ENCODE assay signal across 22 cellular contexts in genomic region chr9:111056554-111056953, GRCh38. TPM values are rescaled to one million over a fixed set of nuclear protein-coding genes. Genes with fewer than 3 reads are reported as not detected.
A peak's percentile ranks its signal among the peaks of the same experiment; 100 is the strongest.
DNase-seq lines count a peak whose midpoint lies in the region; FAIRE-seq and TF ChIP-seq lines count a peak whose summit lies in the region.
"Had no signal": no experiment of that assay in that cellular context is flagged by ENCODE, and none has a peak within 500 bp of the region (broad histone marks: within the 10 kb centered on the region; RNA-seq: fewer than 3 reads in every experiment).

No MANE protein-coding gene starts in this region.

- H3K4me3 Mint-ChIP-seq in nephron = peak overlapping the region in 1 of 3 experiments; percentile 14
- H3K4me3 Mint-ChIP-seq: CD4-positive, alpha-beta memory T cell; natural killer cell treated with Interleukin-12 subunit alpha and Interleukin-12 subunit beta and Interleukin-15 and Interleukin-18, amount 100 ng/mL, for 72 hours; stimulated activated memory B cell treated with anti-CD40 and anti-IgM and Interleukin-4, amounts not matched to agents 10 μg/mL and 1 μg/mL and 100 μg/mL, for 72 hours had no signal

- no peak overlapping the region for H3K4me3 ChIP-seq in endothelial cell of umbilical vein (replicated peaks in 1 of 3; ENCODE audit: insufficient read depth in 1 of 3, low read depth in 1 of 3, low read length in 3 of 3)
- H3K4me3 ChIP-seq: cardiac muscle cell, right lobe of liver, testis had no signal

- peak; percentile 51 for DNase-seq in DMS 273 treated with DMSO at 0.1 percent for 48 hours (lab: John Stamatoyannopoulos, UW)
- peak; percentile 48 for DNase-seq in MV-4-11 (lab: John Stamatoyannopoulos, UW)
- peak; percentile 37 for DNase-seq in endothelial cell of umbilical vein (ENCODE audit: low read depth, low spot score)
- DNase-seq in SW480 (ENCODE audit: low spot score) = no peak
- DNase-seq in NCI-H128 (lab: John Stamatoyannopoulos, UW; ENCODE audit: unreplicated experiment) = no peak
- no peak for DNase-seq in stimulated activated CD4-positive, alpha-beta T cell treated with anti-CD3 and anti-CD28 coated beads, Interleukin-1b, Interleukin-23, amount 100 ng/mL, for 48 hours
- no peak for DNase-seq in UCSD-AML1 (lab: John Stamatoyannopoulos, UW; ENCODE audit: unreplicated experiment)
- DNase-seq: activated CD8-positive, alpha-beta memory T cell treated with anti-CD3 and anti-CD28 coated beads, Interleukin-2, amount 50 U/mL, for 48 hours; CD4-positive, alpha-beta memory T cell; head of caudate nucleus; NCI-H146; NCI-H2171 treated with DMSO at 0.1 percent for 48 hours; right lobe of liver; Right ventricle myocardium superior; T-helper 1 cell; testis had no signal

- H3K27ac Mint-ChIP-seq in nephron = peak overlapping the region; percentile 44 to 88 (median 88)
- H3K27ac Mint-ChIP-seq: CD4-positive, alpha-beta memory T cell; natural killer cell treated with Interleukin-12 subunit alpha and Interleukin-12 subunit beta and Interleukin-15 and Interleukin-18, amount 100 ng/mL, for 72 hours; stimulated activated memory B cell treated with anti-CD40 and anti-IgM and Interleukin-4, amounts not matched to agents 10 μg/mL and 1 μg/mL and 100 μg/mL, for 72 hours had no signal

- BruUV-seq in endothelial cell of umbilical vein (replicated peaks; lab: Mats Ljungman, UMichigan) = no TSS peak

- no peak for TF ChIP-seq POLR2A in endothelial cell of umbilical vein (IDR thresholded peaks at IDR 0.05; ENCODE audit: low read depth, low read length)

- CTCF ChIA-PET in endothelial cell of umbilical vein (lab: Charles Lee) = interaction anchor here (1.2 to 1.8 kb wide), 3 partner anchors 12 to 241 kb away, joined by 3 to 5 read pairs (median 4); no protein-coding TSS in a partner anchor

- H3K36me3 ChIP-seq in endothelial cell of umbilical vein (ENCODE audit: control insufficient read depth in 2 of 2, extremely low read depth in 1 of 2, insufficient read depth in 2 of 2, low read length in 2 of 2) = no peaks in the 10 kb centered on the region
- H3K36me3 ChIP-seq: cardiac muscle cell, right lobe of liver had no signal

- intact Hi-C loops in endothelial cell of umbilical vein (cut with micrococcal nuclease) = no loop called here

- H3K36me3 Mint-ChIP-seq in nephron (ENCODE audit: low read depth) = peaks cover 3% of the 10 kb centered on the region
- H3K36me3 Mint-ChIP-seq: CD4-positive, alpha-beta memory T cell; natural killer cell treated with Interleukin-12 subunit alpha and Interleukin-12 subunit beta and Interleukin-15 and Interleukin-18, amount 100 ng/mL, for 72 hours; stimulated activated memory B cell treated with anti-CD40 and anti-IgM and Interleukin-4, amounts not matched to agents 10 μg/mL and 1 μg/mL and 100 μg/mL, for 72 hours had no signal

- no peaks in the 10 kb centered on the region for H3K4me1 ChIP-seq in endothelial cell of umbilical vein (ENCODE audit: control insufficient read depth, extremely low read depth, insufficient read depth, low read length)
- H3K4me1 ChIP-seq: right lobe of liver, testis had no signal

- no peaks in the 10 kb centered on the region for H3K9me1 ChIP-seq in endothelial cell of umbilical vein (replicated peaks; ENCODE audit: control insufficient read depth, extremely low read depth, insufficient read depth, low read length)

- no peak overlapping the region for H3K27ac ChIP-seq in endothelial cell of umbilical vein (ENCODE audit: insufficient read depth, low read depth, low read length)
- H3K27ac ChIP-seq: cardiac muscle cell, right lobe of liver, testis, VCaP had no signal

- no peak for FAIRE-seq in endothelial cell of umbilical vein (lab: Jason Lieb, UNC)

- H2AFZ ChIP-seq in endothelial cell of umbilical vein (ENCODE audit: low read depth, low read length) = no peak overlapping the region

- POLR2A ChIA-PET in endothelial cell of umbilical vein (lab: Charles Lee) = no interaction called here

- H4K20me1 ChIP-seq in endothelial cell of umbilical vein (replicated peaks; ENCODE audit: control insufficient read depth, extremely low read depth, insufficient read depth, low read length) = no peaks in the 10 kb centered on the region

- no peaks in the 10 kb centered on the region for H3K27me3 Mint-ChIP-seq in nephron (ENCODE audit: low read depth)

- no peak overlapping the region for H3K9ac ChIP-seq in endothelial cell of umbilical vein (replicated peaks; ENCODE audit: extremely low read depth, insufficient read depth, low read length)

- no peak for TF ChIP-seq CTCF in endothelial cell of umbilical vein (IDR thresholded peaks at IDR 0.05; ENCODE audit: extremely low read depth in 1 of 2, insufficient read depth in 1 of 2, low read depth in 1 of 2, low read length in 2 of 2)
- TF ChIP-seq CTCF in nephron (IDR thresholded peaks at IDR 0.05; ENCODE audit: unreplicated experiment in 3 of 3) = no peak

- H3K9me3 Mint-ChIP-seq in nephron = peaks cover 6% of the 10 kb centered on the region

- H3K4me1 Mint-ChIP-seq in nephron = peaks cover 11% of the 10 kb centered on the region
- H3K4me1 Mint-ChIP-seq: CD4-positive, alpha-beta memory T cell; stimulated activated memory B cell treated with anti-CD40 and anti-IgM and Interleukin-4, amounts not matched to agents 10 μg/mL and 1 μg/mL and 100 μg/mL, for 72 hours had no signal

- H3K27me3 ChIP-seq in endothelial cell of umbilical vein (ENCODE audit: control insufficient read depth in 2 of 2, insufficient read depth in 2 of 2, low read length in 2 of 2) = peaks cover 0 to 4% of the 10 kb centered on the region in 2 experiments
- H3K27me3 ChIP-seq: cardiac muscle cell, right lobe of liver, testis had no signal

- no peaks in the 10 kb centered on the region for H3K79me2 ChIP-seq in endothelial cell of umbilical vein (ENCODE audit: control insufficient read depth, insufficient read depth, low read length)

- dilution Hi-C loops in endothelial cell of umbilical vein (cut with MboI; ENCODE audit: extremely low pct_ligation_motif_present, low sequenced_read_pairs) = no loop called here

- H3K4me2 ChIP-seq in endothelial cell of umbilical vein (ENCODE audit: insufficient read depth, low read length) = no peak overlapping the region

- no peaks in the 10 kb centered on the region for H3K9me3 ChIP-seq in endothelial cell of umbilical vein (replicated peaks; ENCODE audit: control insufficient read depth, insufficient read depth, low read length)
- H3K9me3 ChIP-seq: right lobe of liver, testis had no signal

TF ChIP-seq in endothelial cell of umbilical vein, 7 proteins besides CTCF, POLR2A, EP300 and RAD21:
- TF ChIP-seq FOS (IDR thresholded peaks at IDR 0.05; ENCODE audit: borderline replicate concordance, insufficient read depth, low read length) (no peak), GATA2 (IDR thresholded peaks at IDR 0.05; ENCODE audit: insufficient read depth, insufficient read length, low read depth, low read length) (no peak), JUN (IDR thresholded peaks at IDR 0.05; ENCODE audit: borderline replicate concordance, insufficient read depth, insufficient read length, low read depth) (no peak), EZH2 (IDR thresholded peaks at IDR 0.05; ENCODE audit: borderline replicate concordance, low read depth, low read length, severe bottlenecking) (no peak), MYC (IDR thresholded peaks at IDR 0.05; ENCODE audit: low read depth, low read length) (no peak), MAX (IDR thresholded peaks at IDR 0.05; ENCODE audit: insufficient read depth, insufficient read length) (no peak), POLR2AphosphoS5 (IDR thresholded peaks at IDR 0.05; ENCODE audit: insufficient read depth, low read depth, low read length) (no peak)

RNA-seq across cellular contexts. Expression of gene LPAR1, which starts 18.3 kb away (rescaled TPM):
- total RNA-seq in endothelial cell of umbilical vein = 0.88 and 2.4 TPM in 2 replicates
- polyA plus RNA-seq in endothelial cell of umbilical vein = 2.6 and 3.0 TPM in 2 replicates
- polyA plus RNA-seq in endothelial cell of umbilical vein (2011; cell fraction: cytosol; rRNA removed) = 1.9 and 2.0 TPM in 2 replicates
- 1.5 and 1.6 TPM in 2 replicates for polyA plus RNA-seq in endothelial cell of umbilical vein (2011; cell fraction: nucleus; rRNA removed)
- polyA plus RNA-seq in endothelial cell of umbilical vein (2012) = 6.7 and 8.2 TPM in 2 replicates
- polyA minus RNA-seq in endothelial cell of umbilical vein = 4.3 and 4.9 TPM in 2 replicates
- not detected for polyA minus RNA-seq in endothelial cell of umbilical vein (2011; cell fraction: cytosol; rRNA and poly(A)+ RNA removed)
- polyA minus RNA-seq in endothelial cell of umbilical vein (2011; cell fraction: nucleus; rRNA and poly(A)+ RNA removed) = 4.0 and 4.2 TPM in 2 replicates
- total RNA-seq: dermis microvascular lymphatic vessel endothelial cell had no signal
- polyA plus RNA-seq: CD4-positive, alpha-beta memory T cell had no signal

Comparison
In these comparisons a context has a peak if more than half of its experiments do, and no peak if none do; other contexts are left out.
1. DNase-seq: peak in DMS 273 treated with DMSO at 0.1 percent for 48 hours (single experiment), MV-4-11 (single experiment) and endothelial cell of umbilical vein (single experiment); none in SW480 (single experiment), NCI-H128 (single experiment), stimulated activated CD4-positive, alpha-beta T cell treated with anti-CD3 and anti-CD28 coated beads, Interleukin-1b, Interleukin-23, amount 100 ng/mL, for 48 hours (single experiment) and UCSD-AML1 (single experiment).